Comparison of ENCODE assay signal across 8 cellular contexts in the genomic region with DNA sequence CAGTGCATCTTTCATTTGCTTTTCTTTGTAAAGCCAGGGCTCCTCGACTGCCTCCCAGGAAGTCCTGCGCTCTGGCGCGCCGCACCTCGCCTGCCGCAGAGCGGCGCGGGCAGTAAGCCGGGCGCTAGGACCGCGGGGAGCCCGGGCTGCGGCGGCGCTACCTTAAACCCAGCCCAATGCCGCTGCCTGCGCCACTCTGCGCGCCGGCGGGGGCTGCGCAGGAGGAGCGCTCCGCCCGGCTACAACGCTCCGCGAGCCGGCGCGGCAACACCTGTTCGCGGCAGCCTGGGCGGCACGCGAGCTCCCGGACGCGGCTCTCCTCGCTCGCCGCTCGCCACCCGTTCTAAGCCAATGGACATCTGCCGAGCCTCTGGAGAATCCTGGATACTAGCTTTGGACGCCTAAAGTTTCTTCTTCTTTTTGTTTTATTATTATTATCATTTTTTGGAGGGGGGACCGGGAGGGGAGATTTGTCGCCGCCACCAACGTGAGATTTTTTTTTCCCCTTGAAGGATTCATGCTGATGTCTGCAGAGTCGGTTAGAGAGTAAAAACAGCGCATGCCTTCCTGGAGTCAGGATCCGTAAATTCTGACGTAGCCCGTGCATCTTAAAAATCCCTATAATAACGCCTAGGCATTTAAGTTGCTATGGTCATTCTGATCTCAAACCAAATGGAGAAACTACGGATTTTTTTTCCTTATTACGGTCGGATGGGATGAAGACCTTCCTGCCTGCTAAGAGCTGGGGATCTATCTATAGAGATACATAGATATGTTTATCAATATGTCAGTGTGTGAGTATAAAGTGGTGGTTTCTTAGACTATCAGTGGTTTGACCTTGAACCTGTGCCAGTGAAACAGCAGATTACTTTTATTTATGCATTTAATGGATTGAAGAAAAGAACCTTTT. TPM values are rescaled to one million over a fixed set of nuclear protein-coding genes. Genes with fewer than 3 reads are reported as not detected.
A peak's percentile ranks its signal among the peaks of the same experiment; 100 is the strongest.
DNase-seq lines count a peak whose midpoint lies in the region; ATAC-seq and TF ChIP-seq lines count a peak whose summit lies in the region.

A gene (plus strand): TSS at position 191 of the 910 bp plus-strand sequence. CDS start 840 bp downstream, outside the sequence.

- peak; percentile 77 for DNase-seq in DMS153 treated with DMSO at 0.1 percent for 48 hours (lab: John Stamatoyannopoulos, UW; ENCODE audit: unreplicated experiment)
- DNase-seq in HUDEP-2 (lab: John Stamatoyannopoulos, UW; ENCODE audit: unreplicated experiment in 76 of 76): peak in 69 of 76 experiments; percentile 5 to 79 (median 54)
- peak in 1 of 2 experiments; percentile 41 for DNase-seq in PC-9
- DNase-seq in activated T-helper 1 cell treated with anti-CD3 and anti-CD28 coated beads, Interleukin-2, amount 50 U/mL, for 16 hours (ENCODE audit: low read depth in 1 of 2, low spot score in 1 of 2): peak; percentile 58 to 76
- peak; percentile 65 for DNase-seq in fibroblast of the aortic adventitia (ENCODE audit: low read depth)
- DNase-seq in nephron progenitor cell: peak; percentile 82

- H3K4me1 ChIP-seq in PC-9 (replicated peaks; ENCODE audit: insufficient read depth) (no peaks in the 10 kb centered on the region), stomach smooth muscle (ENCODE audit: control insufficient read depth, insufficient read depth, low read length) (peaks cover 53% of the 10 kb centered on the region)

- peaks cover 5% of the 10 kb centered on the region for H3K36me3 Mint-ChIP-seq in nephron progenitor cell (ENCODE audit: low read depth)

- no peak within 1 kb of the TSS for H3K27ac ChIP-seq in PC-9
- H3K27ac ChIP-seq in stomach smooth muscle (ENCODE audit: low read length): peak within 1 kb of the TSS; percentile 11

- POLR2A ChIA-PET in PC-9 (lab: Charles Lee; ENCODE audit: unreplicated experiment): no interaction called here

- no peaks in the 10 kb centered on the region for H3K9me2 ChIP-seq in PC-9 (ENCODE audit: insufficient read depth)

- no TSS peak for BruUV-seq in PC-9 (replicated peaks; lab: Mats Ljungman, UMichigan)

- H3F3A ChIP-seq in PC-9 (ENCODE audit: insufficient read depth, low read depth): no peaks in the 10 kb centered on the region

- H3K9me3 ChIP-seq in PC-9 (ENCODE audit: insufficient read depth, low read depth) (no peaks in the 10 kb centered on the region), stomach smooth muscle (ENCODE audit: control insufficient read depth in 2 of 2, low read length in 2 of 2) (no peaks in the 10 kb centered on the region)

- peak within 1 kb of the TSS; percentile 90 for H3K27ac Mint-ChIP-seq in nephron progenitor cell

- peak within 1 kb of the TSS in 1 of 2 donors; percentile 21 for H3K9ac ChIP-seq in stomach smooth muscle (ENCODE audit: low read length in 2 of 2)

- H3K4me2 ChIP-seq in PC-9: peak within 1 kb of the TSS; percentile 89

- H3K4me1 Mint-ChIP-seq in nephron progenitor cell: peaks cover 53% of the 10 kb centered on the region

- peak within 1 kb of the TSS; percentile 79 for H2AFZ ChIP-seq in PC-9

- H3K4me3 ChIP-seq in PC-9 (peak within 1 kb of the TSS; percentile 59), fibroblast of the aortic adventitia (ENCODE audit: low read depth, low read length) (peak within 1 kb of the TSS; percentile 67), stomach smooth muscle (ENCODE audit: low read length in 2 of 2) (peak within 1 kb of the TSS; percentile 79 to 83)

- no peaks in the 10 kb centered on the region for H3K36me3 ChIP-seq in PC-9 (ENCODE audit: low read depth)
- H3K36me3 ChIP-seq in stomach smooth muscle (ENCODE audit: control insufficient read depth in 2 of 2, insufficient read depth in 2 of 2, low read length in 2 of 2): no peaks in the 10 kb centered on the region

- H3K79me2 ChIP-seq in PC-9 (ENCODE audit: low read depth): no peaks in the 10 kb centered on the region

- H3K27me3 Mint-ChIP-seq in nephron progenitor cell (ENCODE audit: low read depth, poor library complexity): peaks cover 18% of the 10 kb centered on the region

- no peaks in the 10 kb centered on the region for H4K20me1 ChIP-seq in PC-9 (ENCODE audit: insufficient read depth)

- peak within 1 kb of the TSS; percentile 99 for H3K4me3 Mint-ChIP-seq in nephron progenitor cell

- CTCF ChIA-PET in PC-9 (lab: Charles Lee): no interaction called here

- peak; percentile 74 for ATAC-seq in GM21367 (IDR thresholded peaks at IDR 0.05; ENCODE audit: unreplicated experiment)

- intact Hi-C loops in PC-9 (cut with micrococcal nuclease; ENCODE audit: unreplicated experiment): no loop called here

- H3K9me3 Mint-ChIP-seq in nephron progenitor cell: peaks cover 4% of the 10 kb centered on the region

- TF ChIP-seq CTCF in PC-9 (conservative IDR thresholded peaks at IDR 0.05) (no peak), fibroblast of the aortic adventitia (IDR thresholded peaks at IDR 0.05; ENCODE audit: insufficient read depth, low read length) (no peak), nephron progenitor cell (IDR thresholded peaks at IDR 0.05) (no peak)

- H3K27me3 ChIP-seq in PC-9 (ENCODE audit: insufficient read depth, low read depth) (peaks cover 55% of the 10 kb centered on the region), stomach smooth muscle (ENCODE audit: control insufficient read depth in 1 of 2, insufficient read depth in 2 of 2, low read length in 2 of 2) (peaks cover 32 to 36% of the 10 kb centered on the region in 2 donors)

RNA-seq across cellular contexts. Expression of the gene that starts here (rescaled TPM):
- total RNA-seq in PC-9 (2021) (not detected in 2 replicates), fibroblast of the aortic adventitia (ENCODE audit: low replicate concordance) (0.18 and 2.5 TPM in 2 replicates)
